Comparison of ENCODE assay signal across 8 cellular contexts in genomic region chr14:23631702-23632460, GRCh38. TPM values are rescaled to one million over a fixed set of nuclear protein-coding genes. Genes with fewer than 3 reads are reported as not detected.
DNase-seq lines count a peak whose midpoint lies in the region; ATAC-seq and TF ChIP-seq lines count a peak whose summit lies in the region.

No MANE protein-coding gene starts in this region.

- H3K27ac ChIP-seq in OCI-LY3 (ENCODE audit: low read length), result no peak overlapping the region
- peak overlapping the region in 1 of 4 donors; percentile 12 for H3K27ac ChIP-seq in esophagus muscularis mucosa (replicated peaks in 1 of 4)
- peak overlapping the region; percentile 18 for H3K27ac ChIP-seq in naive thymus-derived CD4-positive, alpha-beta T cell (ENCODE audit: low read depth, low read length)

- H3K9me3 ChIP-seq in OCI-LY3 (ENCODE audit: insufficient read depth, low read length) (no peaks in the 10 kb centered on the region), esophagus muscularis mucosa (no peaks in the 10 kb centered on the region)
- H3K9me3 ChIP-seq in naive thymus-derived CD4-positive, alpha-beta T cell (ENCODE audit: control insufficient read depth in 2 of 3, low read length in 3 of 3), result no peaks in the 10 kb centered on the region

- H3K27me3 Mint-ChIP-seq in naive thymus-derived CD4-positive, alpha-beta T cell, result peaks cover 0 to 2% (median 0%) of the 10 kb centered on the region in 5 donors

- TF ChIP-seq EP300 in esophagus muscularis mucosa (IDR thresholded peaks at IDR 0.05), result no peak

- peak; percentile 96 for TF ChIP-seq CTCF in OCI-LY3 (IDR thresholded peaks at IDR 0.05; ENCODE audit: low read depth, low read length)
- TF ChIP-seq CTCF in esophagus muscularis mucosa (IDR thresholded peaks at IDR 0.05), result peak; percentile 84 to 94 (median 87)

- H3K27me3 ChIP-seq in OCI-LY3 (ENCODE audit: low read depth, low read length), result no peaks in the 10 kb centered on the region
- no peaks in the 10 kb centered on the region for H3K27me3 ChIP-seq in esophagus muscularis mucosa
- H3K27me3 ChIP-seq in naive thymus-derived CD4-positive, alpha-beta T cell (ENCODE audit: control insufficient read depth in 2 of 2, insufficient read depth in 2 of 2, low read length in 2 of 2), result no peaks in the 10 kb centered on the region

- H3K4me1 Mint-ChIP-seq in naive thymus-derived CD4-positive, alpha-beta T cell, result peaks cover 5 to 18% (median 13%) of the 10 kb centered on the region in 7 donors

- 0 out of 2 replicates have a peak overlapping the region, but pooled peaks have one; percentile 13 for H3K9ac ChIP-seq in OCI-LY3 (ENCODE audit: low read length)

- CTCF ChIA-PET in naive thymus-derived CD4-positive, alpha-beta T cell (lab: Charles Lee), result interaction anchor here (0.5 to 5.5 kb wide), 29 partner anchors 10 to 665 kb away, joined by 3 to 41 read pairs (median 4); no protein-coding TSS in a partner anchor

- intact Hi-C loops in esophagus muscularis mucosa (cut with DNase I), result loop anchor here (1.0 to 5.0 kb wide), 2 partner anchors 278 to 300 kb away; no protein-coding TSS in a partner anchor
- intact Hi-C loops in naive thymus-derived CD4-positive, alpha-beta T cell (cut with micrococcal nuclease), result loop anchor here (1.0 to 5.0 kb wide), 7 partner anchors 43 to 460 kb away; partner anchors contain the start of gene PCK2 (in 1 of the 2)

- no peaks in the 10 kb centered on the region for H4K20me1 ChIP-seq in OCI-LY3 (ENCODE audit: insufficient read depth, low read length)

- peak overlapping the region; percentile 61 for H3K4me3 ChIP-seq in OCI-LY3 (ENCODE audit: low read length)
- H3K4me3 ChIP-seq in esophagus muscularis mucosa, result peak overlapping the region in 2 of 4 donors; percentile 13 to 42
- peak overlapping the region; percentile 16 for H3K4me3 ChIP-seq in naive thymus-derived CD4-positive, alpha-beta T cell (ENCODE audit: low read length)

- H3K4me3 Mint-ChIP-seq in naive thymus-derived CD4-positive, alpha-beta T cell, result peak overlapping the region; percentile 9 to 89 (median 77)

- H3K4me2 ChIP-seq in OCI-LY3 (ENCODE audit: low read length), result peak overlapping the region; percentile 67

- DNase-seq in ACHN (peak; percentile 59), HS-27A (ENCODE audit: low read depth) (peak; percentile 40), esophagus muscularis mucosa (ENCODE audit: extremely low spot score) (no peak)
- DNase-seq in activated T-cell treated with anti-CD3 and anti-CD28 coated beads, Interleukin-2, amount 50 U/mL, for 1 hour, result peak; percentile 76
- DNase-seq in naive thymus-derived CD4-positive, alpha-beta T cell, result peak; percentile 53 to 89 (median 76)
- peak; percentile 58 for DNase-seq in stimulated activated CD8-positive, alpha-beta memory T cell treated with anti-CD3 and anti-CD28 coated beads, Interleukin-7, amount 100 ng/mL, for 24 hours (ENCODE audit: low read depth)

- POLR2A ChIA-PET in naive thymus-derived CD4-positive, alpha-beta T cell (lab: Charles Lee), result interaction anchor here (0.6 to 0.8 kb wide), 2 partner anchors 326 to 375 kb away, joined by 3 to 6 read pairs; no protein-coding TSS in a partner anchor

- no peaks in the 10 kb centered on the region for H3K79me2 ChIP-seq in OCI-LY3 (ENCODE audit: low read length)

- no peaks in the 10 kb centered on the region for H3K36me3 Mint-ChIP-seq in naive thymus-derived CD4-positive, alpha-beta T cell

- H3K27ac Mint-ChIP-seq in naive thymus-derived CD4-positive, alpha-beta T cell, result peak overlapping the region in 8 of 9 donors; percentile 17 to 84 (median 60)

- H3K4me1 ChIP-seq in OCI-LY3 (ENCODE audit: low read length) (peaks cover 6% of the 10 kb centered on the region; the same call in 1 of the 2 replicates), esophagus muscularis mucosa (peaks cover 4 to 14% (median 10%) of the 10 kb centered on the region in 4 donors)
- no peaks in the 10 kb centered on the region for H3K4me1 ChIP-seq in naive thymus-derived CD4-positive, alpha-beta T cell (ENCODE audit: control insufficient read depth in 2 of 2, insufficient read depth in 2 of 2, low read length in 2 of 2)

- peak overlapping the region; percentile 77 for H2AFZ ChIP-seq in OCI-LY3 (ENCODE audit: low read depth, low read length)

- WGBS in esophagus muscularis mucosa, result 15% methylated on average over 7 of the region's 8 CpGs

- peaks cover 0 to 2% (median 0%) of the 10 kb centered on the region in 11 donors for H3K9me3 Mint-ChIP-seq in naive thymus-derived CD4-positive, alpha-beta T cell

- in situ Hi-C loops in ACHN (cut with HindIII; ENCODE audit: low pct_ligation_motif_present, low pct_unique_long_range_greater_than_20kb, low sequenced_read_pairs), result no loop called here

- H3K36me3 ChIP-seq in OCI-LY3 (replicated peaks; ENCODE audit: low read depth, low read length), result no peaks in the 10 kb centered on the region
- no peaks in the 10 kb centered on the region for H3K36me3 ChIP-seq in esophagus muscularis mucosa
- no peaks in the 10 kb centered on the region for H3K36me3 ChIP-seq in naive thymus-derived CD4-positive, alpha-beta T cell (ENCODE audit: control insufficient read depth in 2 of 3, insufficient read depth in 3 of 3, low read length in 3 of 3)

- no peak for TF ChIP-seq POLR2A in esophagus muscularis mucosa (IDR thresholded peaks at IDR 0.05; ENCODE audit: low read depth)

- peak; percentile 76 for ATAC-seq in GM18868 (IDR thresholded peaks at IDR 0.05; ENCODE audit: unreplicated experiment)
- peak; percentile 88 for ATAC-seq in naive thymus-derived CD4-positive, alpha-beta T cell

RNA-seq across cellular contexts. Expression of gene DHRS2, which starts 4.3 kb away (rescaled TPM):
- total RNA-seq in esophagus muscularis mucosa, result under 1 TPM in 2 of 4 donors, not detected in 2; 0.63 to 0.66 TPM
- 1 to 10 TPM in 1 of 5 experiments, not detected in 4; 5.5 TPM for total RNA-seq in naive thymus-derived CD4-positive, alpha-beta T cell
- polyA plus RNA-seq in naive thymus-derived CD4-positive, alpha-beta T cell, result under 1 TPM in 1 of 2 donors, not detected in 1; 0.63 TPM

RNA-seq across cellular contexts. Expression of gene JPH4, which starts 53.3 kb away (rescaled TPM):
- 1 to 10 TPM in 3 of 4 donors, under 1 TPM in 1; 0.83 to 2.8 (median 2.0) TPM for total RNA-seq in esophagus muscularis mucosa
- total RNA-seq in naive thymus-derived CD4-positive, alpha-beta T cell, result 1 to 10 TPM in 1 of 5 experiments, under 1 TPM in 1, not detected in 3; 0.16 to 1.2 TPM
- polyA plus RNA-seq in naive thymus-derived CD4-positive, alpha-beta T cell, result under 1 TPM in 1 of 2 donors, not detected in 1; 0.13 TPM
